1 cellular context compared by ENCODE assay signal in the genomic region with DNA sequence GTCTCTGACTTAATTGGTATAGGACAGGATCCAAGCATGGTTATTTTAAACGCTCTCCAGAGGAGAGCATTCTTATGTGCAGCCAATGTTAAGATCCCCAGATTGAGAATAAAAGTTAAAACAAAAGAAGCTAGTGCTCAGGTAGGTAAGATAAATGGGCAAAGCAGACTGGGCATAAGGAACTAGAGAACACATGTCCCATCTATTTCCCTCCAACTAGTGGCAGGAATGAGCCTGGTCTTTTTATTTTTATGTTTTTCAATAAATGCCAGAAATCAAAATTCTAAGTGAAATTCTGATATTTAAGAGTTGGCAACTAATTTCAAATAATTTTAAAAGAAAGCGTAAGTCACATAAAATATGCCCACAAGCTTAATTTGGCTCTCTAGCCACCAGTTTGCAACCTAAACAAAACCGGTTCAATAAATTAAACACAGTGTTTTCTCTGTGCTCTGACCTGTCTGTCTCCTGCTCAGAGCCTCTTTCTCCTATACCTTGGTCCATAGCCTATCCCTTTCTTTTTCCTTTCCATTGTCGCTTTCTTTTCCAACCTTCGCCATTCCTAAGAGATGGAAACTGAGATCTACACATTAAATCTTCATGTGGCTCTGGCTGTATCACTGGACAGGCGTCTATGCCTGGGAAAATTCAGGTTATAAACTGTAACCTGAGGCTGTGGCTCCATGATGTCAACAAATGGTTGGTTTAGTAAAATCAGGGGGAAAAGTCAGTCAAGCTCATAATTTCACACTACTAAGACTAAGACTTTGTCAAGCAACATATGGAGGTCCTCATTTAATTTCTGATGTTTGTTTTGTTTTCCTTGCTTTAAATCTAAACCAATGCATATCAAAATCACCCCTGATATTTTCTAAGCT.
TF ChIP-seq lines count a peak whose summit lies in the region.

No MANE protein-coding gene starts in this region.

TF ChIP-seq in H1, 55 proteins besides CTCF, POLR2A, EP300 and RAD21:
- TF ChIP-seq POLR2AphosphoS5 (IDR thresholded peaks at IDR 0.05; ENCODE audit: low read depth, low read length) (peak; percentile 20; the same call in 1 of the 2 replicates), TEAD4 (IDR thresholded peaks at IDR 0.05; ENCODE audit: low read depth, low read length) (peak; percentile 79), RBBP5 (IDR thresholded peaks at IDR 0.05; ENCODE audit: borderline replicate concordance, low read depth, low read length) (no peak), GABPA (IDR thresholded peaks at IDR 0.05; ENCODE audit: borderline replicate concordance, insufficient read depth, low read length) (no peak)
